Comparison of ENCODE assay signal across 8 cellular contexts in genomic region chr3:159872374-159873109, GRCh38. TPM values are rescaled to one million over a fixed set of nuclear protein-coding genes. Genes with fewer than 3 reads are reported as not detected.
DNase-seq lines count a peak whose midpoint lies in the region; ATAC-seq and TF ChIP-seq lines count a peak whose summit lies in the region.

No MANE protein-coding gene starts in this region.

- CTCF ChIA-PET in PC-3 (lab: Charles Lee): interaction anchor here (0.6 to 1.5 kb wide), 7 partner anchors 11 to 116 kb away, joined by 3 to 8 read pairs (median 3); partner anchors contain the start of gene IL12A

- DNase-seq in PC-3 (peak; percentile 92), fibroblast of the conjunctiva (ENCODE audit: low read depth) (peak; percentile 67), superior temporal gyrus (ENCODE audit: extremely low spot score) (peak; percentile 72), NCI-H524 treated with DMSO at 0.1 percent for 48 hours (lab: John Stamatoyannopoulos, UW) (no peak), NCI-H345 (lab: John Stamatoyannopoulos, UW) (no peak), NCI-H128 (lab: John Stamatoyannopoulos, UW; ENCODE audit: unreplicated experiment) (no peak)

- peak overlapping the region; percentile 61 for H3K27ac ChIP-seq in PC-3 (ENCODE audit: low read length)

- H2AFZ ChIP-seq in PC-3 (ENCODE audit: low read length): no peak overlapping the region

- peak; percentile 50 for TF ChIP-seq CTCF in PC-3 (conservative IDR thresholded peaks at IDR 0.05; ENCODE audit: low read depth, low read length)

- no peaks in the 10 kb centered on the region for H3K9me2 ChIP-seq in PC-3 (replicated peaks; ENCODE audit: low read length)

- ATAC-seq in GM21390 (IDR thresholded peaks at IDR 0.05; ENCODE audit: unreplicated experiment): peak; percentile 67
- ATAC-seq in PC-3: peak; percentile 95
- ATAC-seq in GM21529 (IDR thresholded peaks at IDR 0.05; ENCODE audit: unreplicated experiment): no peak

- intact Hi-C loops in PC-3 (cut with micrococcal nuclease): loop anchor here (1.0 to 10.0 kb wide), 4 partner anchors 11 to 258 kb away; no protein-coding TSS in a partner anchor

- POLR2A ChIA-PET in PC-3 (lab: Charles Lee; ENCODE audit: unreplicated experiment): interaction anchor here (0.5 to 1.0 kb wide), 2 partner anchors 11 to 88 kb away, joined by 3 to 4 read pairs; no protein-coding TSS in a partner anchor

- H3K79me2 ChIP-seq in PC-3 (ENCODE audit: low read length): peaks cover 34% of the 10 kb centered on the region

- H3F3A ChIP-seq in PC-3 (ENCODE audit: low read length, unreplicated experiment): no peaks in the 10 kb centered on the region

- BruUV-seq in PC-3 (replicated peaks; lab: Mats Ljungman, UMichigan): no TSS peak

- H3K9ac ChIP-seq in PC-3 (ENCODE audit: low read length): no peak overlapping the region

- peak overlapping the region; percentile 45 for H3K4me2 ChIP-seq in PC-3 (ENCODE audit: low read length)

- H3K4me3 ChIP-seq in PC-3 (ENCODE audit: low read length): no peak overlapping the region

- peaks cover 5% of the 10 kb centered on the region; the same call in 1 of the 2 replicates for H3K9me3 ChIP-seq in PC-3 (ENCODE audit: low read length)

- H4K20me1 ChIP-seq in PC-3 (ENCODE audit: low read length): peaks cover 3% of the 10 kb centered on the region; the same call in 1 of the 2 replicates

- peaks cover 30% of the 10 kb centered on the region for H3K4me1 ChIP-seq in PC-3 (ENCODE audit: insufficient read depth, low read length)

- H3K27me3 ChIP-seq in PC-3 (ENCODE audit: low read length): no peaks in the 10 kb centered on the region

- H3K36me3 ChIP-seq in PC-3 (ENCODE audit: low read depth, low read length): peaks cover 22% of the 10 kb centered on the region

RNA-seq across cellular contexts. Expression of gene SCHIP1, which starts 32.9 kb away (rescaled TPM):
- total RNA-seq in PC-3 (2014; rRNA removed): 1.0 and 2.1 TPM in 2 replicates

Comparison
In these comparisons a context has a peak if more than half of its experiments do, and no peak if none do; other contexts are left out.
1. DNase-seq: peak in PC-3 (single experiment), fibroblast of the conjunctiva (single experiment) and superior temporal gyrus (single experiment); none in NCI-H524 treated with DMSO at 0.1 percent for 48 hours (single experiment), NCI-H345 (single experiment) and NCI-H128 (single experiment).